Comparison of ENCODE assay signal across 16 cellular contexts in the genomic region with DNA sequence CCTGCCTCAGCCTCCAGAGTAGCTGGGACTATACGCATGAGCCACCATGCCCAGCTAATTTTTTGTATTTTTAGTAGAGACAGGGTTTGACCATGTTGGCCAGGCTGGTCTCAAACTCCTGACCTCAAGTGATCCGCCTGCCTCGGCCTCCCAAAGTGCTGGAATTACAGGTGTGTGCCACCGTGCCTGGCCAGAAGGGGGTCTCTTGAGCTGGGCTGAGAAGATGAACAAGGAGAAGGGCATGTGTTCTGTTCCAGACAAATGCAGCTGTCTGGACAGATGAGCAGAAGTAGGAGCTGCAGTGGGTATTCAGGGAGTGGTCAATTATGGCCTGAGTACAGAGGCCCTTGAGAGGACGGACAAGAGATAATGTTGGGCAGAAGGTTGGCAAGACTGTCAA. TPM values are rescaled to one million over a fixed set of nuclear protein-coding genes. Genes with fewer than 3 reads are reported as not detected.
"Had no signal": no experiment of that assay in that cellular context is flagged by ENCODE, and none has a peak within 500 bp of the region (broad histone marks: within the 10 kb centered on the region; RNA-seq: fewer than 3 reads in every experiment).

No MANE protein-coding gene starts in this region.

RNA-seq across cellular contexts. Expression of gene ASIP, which starts 46.3 kb away (rescaled TPM):
- total RNA-seq: activated CD4-positive, alpha-beta memory T cell treated with anti-CD3 and anti-CD28 coated beads, Interleukin-2, amount 10 ng/mL, durations not matched to agents 7 days and 5 days; activated CD4-positive, alpha-beta T cell treated with anti-CD3 and anti-CD28 coated beads, Interleukin-2, amount 10 ng/mL, durations not matched to agents 7 days and 5 days; activated naive CD4-positive, alpha-beta T cell treated with anti-CD3 and anti-CD28 coated beads, Interleukin-2, amount 50 U/mL, for 72 hours; activated naive CD8-positive, alpha-beta T cell treated with anti-CD3 and anti-CD28 coated beads, Interleukin-2, amount 10 ng/mL, durations not matched to agents 7 days and 5 days; activated T-helper 1 cell treated with anti-CD3 and anti-CD28 coated beads, Interleukin-12 subunit alpha, Interleukin-12 subunit beta, Interleukin-2, Interleukin-4 antibody, amounts not matched to agents 30 ng/mL and 10 ng/mL and 1 ng/mL, durations not matched to agents 14 hours and 24 hours and 36 hours; activated T-helper 2 cell treated with anti-CD3 and anti-CD28 coated beads, Interferon-gamma antibody, Interleukin-2, Interleukin-4, amounts not matched to agents 10 μg/mL and 5 μg/mL and 100 μg/mL, durations not matched to agents 14 hours and 24 hours and 36 hours; ascending aorta; body of pancreas; chondrocyte; colonic mucosa; esophagus muscularis mucosa; foreskin keratinocyte; gastrocnemius medialis; T-cell; T-helper 2 cell treated with Interferon-gamma antibody and Interleukin-4, amounts not matched to agents 100 ng/mL and 5 ng/mL, for 36 hours; WTC11 had no signal
- polyA plus RNA-seq: foreskin keratinocyte had no signal
